9 cellular contexts compared by ENCODE assay signal in the genomic region with DNA sequence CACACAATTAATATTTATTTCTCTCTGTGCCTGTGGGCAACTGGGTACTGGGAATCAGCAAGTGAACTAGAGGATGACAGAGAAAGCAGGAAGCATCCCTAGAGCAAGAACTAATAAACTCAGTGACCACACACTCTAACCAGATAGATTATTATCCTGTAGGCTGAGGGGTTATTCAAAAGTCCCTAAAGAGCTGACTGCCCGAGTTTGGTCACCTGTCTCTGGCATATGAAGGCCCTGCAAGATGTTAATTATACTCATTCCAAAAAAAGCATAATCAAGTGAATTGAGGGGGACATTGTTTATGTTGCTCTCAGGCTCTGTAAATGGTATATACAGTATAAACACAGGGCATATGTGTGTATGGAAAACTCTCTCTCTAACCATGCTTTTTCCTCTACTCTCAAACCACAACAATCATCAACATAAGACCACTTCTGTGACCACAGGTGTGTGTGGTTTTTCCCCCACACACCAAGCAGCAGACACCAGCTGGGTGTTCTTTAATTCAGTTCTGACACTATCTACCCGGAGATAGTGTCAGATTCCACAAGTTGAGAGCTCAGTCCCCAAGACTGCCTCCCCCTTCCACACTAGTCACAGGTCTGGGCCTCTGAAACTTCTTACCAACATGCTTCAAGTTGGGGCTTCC. TPM values are rescaled to one million over a fixed set of nuclear protein-coding genes. Genes with fewer than 3 reads are reported as not detected.
A peak's percentile ranks its signal among the peaks of the same experiment; 100 is the strongest.
DNase-seq lines count a peak whose midpoint lies in the region; ATAC-seq and TF ChIP-seq lines count a peak whose summit lies in the region.
"Had no signal": no experiment of that assay in that cellular context is flagged by ENCODE, and none has a peak within 500 bp of the region (broad histone marks: within the 10 kb centered on the region; RNA-seq: fewer than 3 reads in every experiment).

No MANE protein-coding gene starts in this region.

- no peak overlapping the region for H3K4me2 ChIP-seq in GM23338

- no peaks in the 10 kb centered on the region for H3K79me2 ChIP-seq in GM23338 (replicated peaks; ENCODE audit: insufficient read depth)

- H3K36me3 Mint-ChIP-seq in effector memory CD8-positive, alpha-beta T cell (ENCODE audit: insufficient read depth), result peaks cover 9% of the 10 kb centered on the region
- no peaks in the 10 kb centered on the region for H3K36me3 Mint-ChIP-seq in GM23338 (ENCODE audit: low read depth)

- no peaks in the 10 kb centered on the region for H3K9me3 Mint-ChIP-seq in effector memory CD8-positive, alpha-beta T cell
- H3K9me3 Mint-ChIP-seq in GM23338, result peaks cover 4% of the 10 kb centered on the region; the same call in 2 of the 3 replicates

- DNase-seq in SW480 (ENCODE audit: low spot score) (peak; percentile 51), GM23338 (ENCODE audit: low spot score) (no peak), GM20000 (ENCODE audit: low spot score) (no peak), NCI-H1436 treated with DMSO at 0.1 percent for 48 hours (lab: John Stamatoyannopoulos, UW) (no peak), HT-29 (ENCODE audit: low spot score) (no peak)
- DNase-seq in effector memory CD8-positive, alpha-beta T cell, result peak; percentile 11 to 43 (median 19)

- H3K9me2 ChIP-seq in GM23338 (ENCODE audit: insufficient read depth), result peaks cover 4% of the 10 kb centered on the region; the same call in 1 of the 2 replicates

- peaks cover 14 to 17% of the 10 kb centered on the region in 2 donors for H3K4me1 Mint-ChIP-seq in effector memory CD8-positive, alpha-beta T cell (ENCODE audit: low read depth in 2 of 2)
- H3K4me1 Mint-ChIP-seq in GM23338, result 0 out of 3 replicates have a peak, but pooled peaks cover under 1% of the 10 kb centered on the region

- peaks cover 9% of the 10 kb centered on the region for H3K27me3 ChIP-seq in GM23338 (ENCODE audit: insufficient read depth)

- no peaks in the 10 kb centered on the region for H3K36me3 ChIP-seq in GM23338 (ENCODE audit: insufficient read depth)

- peak overlapping the region in 1 of 2 donors; percentile 5 for H3K27ac Mint-ChIP-seq in effector memory CD8-positive, alpha-beta T cell
- H3K27ac Mint-ChIP-seq in GM23338, result no peak overlapping the region

- H3K4me3 ChIP-seq in GM23338, result no peak overlapping the region

- H4K20me1 ChIP-seq in GM23338 (replicated peaks; ENCODE audit: insufficient read depth), result no peaks in the 10 kb centered on the region

- H3K4me3 Mint-ChIP-seq in effector memory CD8-positive, alpha-beta T cell, result peak overlapping the region; percentile 1 to 40
- H3K4me3 Mint-ChIP-seq in GM23338, result no peak overlapping the region

- H3K27ac ChIP-seq in GM23338 (ENCODE audit: low read depth), result no peak overlapping the region

- H3K4me1 ChIP-seq in GM23338 (ENCODE audit: insufficient read depth), result no peaks in the 10 kb centered on the region

- no peak for TF ChIP-seq CTCF in GM23338 (conservative IDR thresholded peaks at IDR 0.05; ENCODE audit: low read depth in 2 of 2)
- TF ChIP-seq CTCF in GM20000 (IDR thresholded peaks at IDR 0.05; ENCODE audit: extremely low read depth, missing control alignments), result no peak

- no peaks in the 10 kb centered on the region for H3F3A ChIP-seq in GM23338 (replicated peaks; ENCODE audit: low read depth)

- ATAC-seq in GM18502 (IDR thresholded peaks at IDR 0.05; ENCODE audit: poor library complexity, unreplicated experiment), result peak; percentile 82
- ATAC-seq in HG02623 (IDR thresholded peaks at IDR 0.05; ENCODE audit: unreplicated experiment), result peak; percentile 71
- peak; percentile 94 for ATAC-seq in effector memory CD8-positive, alpha-beta T cell (replicated peaks)
- ATAC-seq in GM23338, result no peak
- ATAC-seq: HepG2 had no signal

- no peak overlapping the region for H2AFZ ChIP-seq in GM23338

- H3K27me3 Mint-ChIP-seq in effector memory CD8-positive, alpha-beta T cell, result peaks cover 28 to 29% of the 10 kb centered on the region in 2 donors
- H3K27me3 Mint-ChIP-seq in GM23338 (ENCODE audit: insufficient read depth, low read depth, poor library complexity), result peaks cover 6% of the 10 kb centered on the region

TF ChIP-seq in GM23338, 12 proteins besides CTCF, POLR2A, EP300 and RAD21:
- no peak for TF ChIP-seq STAT1 (IDR thresholded peaks at IDR 0.05; ENCODE audit: unreplicated experiment)
TF ChIP-seq in GM23338: peak in this region for 0.

RNA-seq across cellular contexts. Expression of gene HPSE, which starts 6.2 kb away (rescaled TPM):
- total RNA-seq in GM23338 (2014; rRNA removed; shearing (Covaris generic)), result 2.9 and 3.0 TPM in 2 replicates
- polyA plus RNA-seq in GM23338 (2016; fragmentation: Nextera tagmentation; extraction: Ambion mirVana), result 1.8 and 2.2 TPM in 2 replicates
- total RNA-seq in HT-29 (2014; rRNA removed; shearing (Covaris generic)), result 0.28 and 1.4 TPM in 2 replicates
- total RNA-seq: HepG2 had no signal
- polyA plus RNA-seq: HepG2 had no signal

RNA-seq across cellular contexts. Expression of gene COQ2, which starts 56.2 kb away (rescaled TPM):
- 21.1 and 28.2 TPM in 2 replicates for total RNA-seq in GM23338 (2014; rRNA removed; shearing (Covaris generic))
- polyA plus RNA-seq in GM23338 (2016; fragmentation: Nextera tagmentation; extraction: Ambion mirVana), result 25.3 and 26.6 TPM in 2 replicates
- 14.6 and 19.3 TPM in 2 replicates for total RNA-seq in HT-29 (2014; rRNA removed; shearing (Covaris generic))

Comparison
In these comparisons a context has a peak if more than half of its experiments do, and no peak if none do; other contexts are left out.
1. DNase-seq: peak in SW480 (single experiment) and effector memory CD8-positive, alpha-beta T cell (3 of 3); none in GM23338 (single experiment), GM20000 (single experiment), NCI-H1436 treated with DMSO at 0.1 percent for 48 hours (single experiment) and HT-29 (single experiment).